ENCODE assay signal across 14 cellular contexts in genomic region chr16:57471852-57472664, GRCh38. TPM values are rescaled to one million over a fixed set of nuclear protein-coding genes. Genes with fewer than 3 reads are reported as not detected.
DNase-seq lines count a peak whose midpoint lies in the region; ATAC-seq, FAIRE-seq and TF ChIP-seq lines count a peak whose summit lies in the region.
"Had no signal": no experiment of that assay in that cellular context is flagged by ENCODE, and none has a peak within 500 bp of the region (broad histone marks: within the 10 kb centered on the region; RNA-seq: fewer than 3 reads in every experiment).

No MANE protein-coding gene starts in this region.

- no peaks in the 10 kb centered on the region for H3K27me3 Mint-ChIP-seq in WTC11 (ENCODE audit: low read depth)

- POLR2A ChIA-PET in WTC11 (lab: Charles Lee): interaction anchor here (0.5 to 1.4 kb wide), 2 partner anchors 25 to 44 kb away, joined by 5 read pairs; partner anchors contain the start of genes CIAPIN1 and COQ9

- H3K4me3 ChIP-seq in kidney (ENCODE audit: low read length in 2 of 2) (no peak overlapping the region), thymus (ENCODE audit: low read length) (no peak overlapping the region)
- H3K4me3 ChIP-seq: upper lobe of left lung had no signal

- TF ChIP-seq CTCF in WTC11 (IDR thresholded peaks at IDR 0.05) (no peak), kidney (IDR thresholded peaks at IDR 0.05; ENCODE audit: borderline replicate concordance, extremely low read depth, insufficient read depth) (no peak), D721Med (IDR thresholded peaks at IDR 0.05; ENCODE audit: insufficient read depth, missing control alignments) (no peak)

- H3K4me3 Mint-ChIP-seq in WTC11: peak overlapping the region; percentile 45
- H3K4me3 Mint-ChIP-seq: HFFc6 had no signal

- peaks cover 50% of the 10 kb centered on the region for H3K4me1 Mint-ChIP-seq in WTC11

- CTCF ChIA-PET in WTC11 (lab: Charles Lee): interaction anchor here (0.6 to 8.2 kb wide), 5 partner anchors 8 to 46 kb away, joined by 3 to 80 read pairs (median 5); partner anchors contain the start of genes CIAPIN1, COQ9 and POLR2C

- DNase-seq in activated CD8-positive, alpha-beta memory T cell treated with anti-CD3 and anti-CD28 coated beads for 24 hours: peak; percentile 41
- no peak for DNase-seq in activated CD8-positive, alpha-beta memory T cell treated with anti-CD3 and anti-CD28 coated beads, Interleukin-2, amount 50 U/mL, for 4 hours
- DNase-seq in WTC11 (ENCODE audit: low spot score) (no peak), kidney (no peak), D721Med (ENCODE audit: insufficient read length, low spot score) (no peak), glomerular visceral epithelial cell (ENCODE audit: extremely low spot score) (no peak)
- no peak for DNase-seq in stimulated activated CD4-positive, alpha-beta T cell treated with anti-CD3 and anti-CD28 coated beads, Interleukin-2, amount 100 ng/mL, for 48 hours
- DNase-seq: caudate nucleus, GF-D8, HFFc6, left ventricle myocardium superior, NCI-H774, upper lobe of left lung had no signal

- no peaks in the 10 kb centered on the region for H3K27me3 ChIP-seq in thymus (ENCODE audit: control insufficient read depth, insufficient read depth)
- H3K27me3 ChIP-seq: upper lobe of left lung had no signal

- H3K9me3 ChIP-seq in kidney (ENCODE audit: control insufficient read depth in 1 of 2, low read length in 2 of 2): no peaks in the 10 kb centered on the region
- H3K9me3 ChIP-seq in thymus (ENCODE audit: control insufficient read depth): no peaks in the 10 kb centered on the region
- H3K9me3 ChIP-seq: upper lobe of left lung had no signal

- FAIRE-seq in kidney (lab: Jason Lieb, UNC) (no peak), D721Med (lab: Jason Lieb, UNC) (no peak)

- H3K9me3 Mint-ChIP-seq in WTC11: no peaks in the 10 kb centered on the region
- H3K9me3 Mint-ChIP-seq: HFFc6 had no signal

- ATAC-seq in WTC11: peak; percentile 4; the same call in 1 of the 2 replicates
- ATAC-seq: left ventricle myocardium superior had no signal

- peaks cover 49 to 63% of the 10 kb centered on the region in 2 donors for H3K36me3 ChIP-seq in kidney (ENCODE audit: control insufficient read depth in 1 of 2, insufficient read depth in 2 of 2, low read length in 2 of 2)
- peaks cover 56% of the 10 kb centered on the region for H3K36me3 ChIP-seq in thymus (ENCODE audit: control insufficient read depth, insufficient read depth)

- peak overlapping the region; percentile 97 for H3K27ac Mint-ChIP-seq in WTC11
- H3K27ac Mint-ChIP-seq: HFFc6 had no signal

- intact Hi-C loops in kidney (cut with DNase I): no loop called here

- no peak overlapping the region for H3K9ac ChIP-seq in kidney (ENCODE audit: low read length in 2 of 2)

- H3K36me3 Mint-ChIP-seq in WTC11: peaks cover 46% of the 10 kb centered on the region

- H3K4me1 ChIP-seq in kidney (ENCODE audit: control insufficient read depth in 1 of 2, insufficient read depth in 1 of 2, low read depth in 1 of 2, low read length in 2 of 2): peaks cover 29 to 41% of the 10 kb centered on the region in 2 donors
- H3K4me1 ChIP-seq in thymus (ENCODE audit: control insufficient read depth, insufficient read depth, low read length): no peaks in the 10 kb centered on the region

- WGBS in thymus: 91% methylated on average over 10 of the region's 10 CpGs

- peak overlapping the region; percentile 38 to 61 for H3K27ac ChIP-seq in kidney (ENCODE audit: low read depth in 2 of 2, low read length in 2 of 2)
- peak overlapping the region; percentile 38 for H3K27ac ChIP-seq in thymus (ENCODE audit: low read depth)

TF ChIP-seq in WTC11, 78 proteins besides CTCF, POLR2A, EP300 and RAD21 (continues in another document):
- TF ChIP-seq, protein P1, sequence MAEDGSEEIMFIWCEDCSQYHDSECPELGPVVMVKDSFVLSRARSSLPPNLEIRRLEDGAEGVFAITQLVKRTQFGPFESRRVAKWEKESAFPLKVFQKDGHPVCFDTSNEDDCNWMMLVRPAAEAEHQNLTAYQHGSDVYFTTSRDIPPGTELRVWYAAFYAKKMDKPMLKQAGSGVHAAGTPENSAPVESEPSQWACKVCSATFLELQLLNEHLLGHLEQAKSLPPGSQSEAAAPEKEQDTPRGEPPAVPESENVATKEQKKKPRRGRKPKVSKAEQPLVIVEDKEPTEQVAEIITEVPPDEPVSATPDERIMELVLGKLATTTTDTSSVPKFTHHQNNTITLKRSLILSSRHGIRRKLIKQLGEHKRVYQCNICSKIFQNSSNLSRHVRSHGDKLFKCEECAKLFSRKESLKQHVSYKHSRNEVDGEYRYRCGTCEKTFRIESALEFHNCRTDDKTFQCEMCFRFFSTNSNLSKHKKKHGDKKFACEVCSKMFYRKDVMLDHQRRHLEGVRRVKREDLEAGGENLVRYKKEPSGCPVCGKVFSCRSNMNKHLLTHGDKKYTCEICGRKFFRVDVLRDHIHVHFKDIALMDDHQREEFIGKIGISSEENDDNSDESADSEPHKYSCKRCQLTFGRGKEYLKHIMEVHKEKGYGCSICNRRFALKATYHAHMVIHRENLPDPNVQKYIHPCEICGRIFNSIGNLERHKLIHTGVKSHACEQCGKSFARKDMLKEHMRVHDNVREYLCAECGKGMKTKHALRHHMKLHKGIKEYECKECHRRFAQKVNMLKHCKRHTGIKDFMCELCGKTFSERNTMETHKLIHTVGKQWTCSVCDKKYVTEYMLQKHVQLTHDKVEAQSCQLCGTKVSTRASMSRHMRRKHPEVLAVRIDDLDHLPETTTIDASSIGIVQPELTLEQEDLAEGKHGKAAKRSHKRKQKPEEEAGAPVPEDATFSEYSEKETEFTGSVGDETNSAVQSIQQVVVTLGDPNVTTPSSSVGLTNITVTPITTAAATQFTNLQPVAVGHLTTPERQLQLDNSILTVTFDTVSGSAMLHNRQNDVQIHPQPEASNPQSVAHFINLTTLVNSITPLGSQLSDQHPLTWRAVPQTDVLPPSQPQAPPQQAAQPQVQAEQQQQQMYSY (CRISPR knock-in tag; IDR thresholded peaks at IDR 0.05): no peak
- TF ChIP-seq GABPB1 (CRISPR knock-in tag; IDR thresholded peaks at IDR 0.05): peak; percentile 10; the same call in 1 of the 2 replicates
- no peak for TF ChIP-seq ZNF317 (CRISPR knock-in tag; IDR thresholded peaks at IDR 0.05; ENCODE audit: borderline replicate concordance, low read depth)
- TF ChIP-seq, protein P2, sequence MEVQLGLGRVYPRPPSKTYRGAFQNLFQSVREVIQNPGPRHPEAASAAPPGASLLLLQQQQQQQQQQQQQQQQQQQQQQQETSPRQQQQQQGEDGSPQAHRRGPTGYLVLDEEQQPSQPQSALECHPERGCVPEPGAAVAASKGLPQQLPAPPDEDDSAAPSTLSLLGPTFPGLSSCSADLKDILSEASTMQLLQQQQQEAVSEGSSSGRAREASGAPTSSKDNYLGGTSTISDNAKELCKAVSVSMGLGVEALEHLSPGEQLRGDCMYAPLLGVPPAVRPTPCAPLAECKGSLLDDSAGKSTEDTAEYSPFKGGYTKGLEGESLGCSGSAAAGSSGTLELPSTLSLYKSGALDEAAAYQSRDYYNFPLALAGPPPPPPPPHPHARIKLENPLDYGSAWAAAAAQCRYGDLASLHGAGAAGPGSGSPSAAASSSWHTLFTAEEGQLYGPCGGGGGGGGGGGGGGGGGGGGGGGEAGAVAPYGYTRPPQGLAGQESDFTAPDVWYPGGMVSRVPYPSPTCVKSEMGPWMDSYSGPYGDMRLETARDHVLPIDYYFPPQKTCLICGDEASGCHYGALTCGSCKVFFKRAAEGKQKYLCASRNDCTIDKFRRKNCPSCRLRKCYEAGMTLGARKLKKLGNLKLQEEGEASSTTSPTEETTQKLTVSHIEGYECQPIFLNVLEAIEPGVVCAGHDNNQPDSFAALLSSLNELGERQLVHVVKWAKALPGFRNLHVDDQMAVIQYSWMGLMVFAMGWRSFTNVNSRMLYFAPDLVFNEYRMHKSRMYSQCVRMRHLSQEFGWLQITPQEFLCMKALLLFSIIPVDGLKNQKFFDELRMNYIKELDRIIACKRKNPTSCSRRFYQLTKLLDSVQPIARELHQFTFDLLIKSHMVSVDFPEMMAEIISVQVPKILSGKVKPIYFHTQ (CRISPR knock-in tag; IDR thresholded peaks at IDR 0.05): 0 out of 2 replicates have a peak, but pooled peaks have one; percentile 49
- TF ChIP-seq, protein P3, sequence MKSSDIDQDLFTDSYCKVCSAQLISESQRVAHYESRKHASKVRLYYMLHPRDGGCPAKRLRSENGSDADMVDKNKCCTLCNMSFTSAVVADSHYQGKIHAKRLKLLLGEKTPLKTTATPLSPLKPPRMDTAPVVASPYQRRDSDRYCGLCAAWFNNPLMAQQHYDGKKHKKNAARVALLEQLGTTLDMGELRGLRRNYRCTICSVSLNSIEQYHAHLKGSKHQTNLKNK (CRISPR knock-in tag; IDR thresholded peaks at IDR 0.05): no peak
- no peak for TF ChIP-seq NR2C2 (CRISPR knock-in tag; IDR thresholded peaks at IDR 0.05)
- no peak for TF ChIP-seq ZNF232 (CRISPR knock-in tag; IDR thresholded peaks at IDR 0.05)
- TF ChIP-seq, protein P4, sequence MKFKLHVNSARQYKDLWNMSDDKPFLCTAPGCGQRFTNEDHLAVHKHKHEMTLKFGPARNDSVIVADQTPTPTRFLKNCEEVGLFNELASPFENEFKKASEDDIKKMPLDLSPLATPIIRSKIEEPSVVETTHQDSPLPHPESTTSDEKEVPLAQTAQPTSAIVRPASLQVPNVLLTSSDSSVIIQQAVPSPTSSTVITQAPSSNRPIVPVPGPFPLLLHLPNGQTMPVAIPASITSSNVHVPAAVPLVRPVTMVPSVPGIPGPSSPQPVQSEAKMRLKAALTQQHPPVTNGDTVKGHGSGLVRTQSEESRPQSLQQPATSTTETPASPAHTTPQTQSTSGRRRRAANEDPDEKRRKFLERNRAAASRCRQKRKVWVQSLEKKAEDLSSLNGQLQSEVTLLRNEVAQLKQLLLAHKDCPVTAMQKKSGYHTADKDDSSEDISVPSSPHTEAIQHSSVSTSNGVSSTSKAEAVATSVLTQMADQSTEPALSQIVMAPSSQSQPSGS (CRISPR knock-in tag; IDR thresholded peaks at IDR 0.05; ENCODE audit: borderline replicate concordance, low read depth): no peak
- TF ChIP-seq NFATC4 (CRISPR knock-in tag; IDR thresholded peaks at IDR 0.05): 0 out of 2 replicates have a peak, but pooled peaks have one; percentile 45
- no peak for TF ChIP-seq SMAD3 (CRISPR knock-in tag; IDR thresholded peaks at IDR 0.05; ENCODE audit: borderline replicate concordance)
- no peak for TF ChIP-seq FOXK1 (CRISPR knock-in tag; IDR thresholded peaks at IDR 0.05)

RNA-seq across cellular contexts. Expression of gene POLR2C, which starts 9.6 kb away (rescaled TPM):
- total RNA-seq in WTC11 (2021): 67.9 to 75.4 TPM (median 67.9 TPM) in 3 replicates
- total RNA-seq in kidney: 58.9 TPM
- polyA plus RNA-seq in kidney (ENCODE audit: insufficient read depth, low read depth, low replicate concordance): 68.9 TPM
- polyA plus RNA-seq in thymus: 56.5 TPM

RNA-seq across cellular contexts. Expression of gene DOK4, which starts 14.2 kb away (rescaled TPM):
- total RNA-seq in WTC11 (2021) (21.8 to 25.0 TPM (median 21.9 TPM) in 3 replicates), kidney (63.7 TPM)
- polyA plus RNA-seq in kidney (ENCODE audit: insufficient read depth, low read depth, low replicate concordance) (57.2 TPM), thymus (11.8 TPM)

RNA-seq across cellular contexts. Expression of gene COQ9, which starts 24.8 kb away (rescaled TPM):
- 39.2 to 40.2 TPM (median 39.8 TPM) in 3 replicates for total RNA-seq in WTC11 (2021)
- 78.0 TPM for total RNA-seq in kidney
- 200 TPM for polyA plus RNA-seq in kidney (ENCODE audit: insufficient read depth, low read depth, low replicate concordance)
- polyA plus RNA-seq in thymus: 67.5 TPM

RNA-seq across cellular contexts. Expression of gene CIAPIN1, which starts 24.9 kb away (rescaled TPM):
- 85.9 to 94.7 TPM (median 87.9 TPM) in 3 replicates for total RNA-seq in WTC11 (2021)
- 53.6 TPM for total RNA-seq in kidney
- 56.3 TPM for polyA plus RNA-seq in kidney (ENCODE audit: insufficient read depth, low read depth, low replicate concordance)
- polyA plus RNA-seq in thymus: 61.9 TPM
